ENCODE assay signal across 24 cellular contexts in genomic region chr17:3777366-3777765, GRCh38.
"Had no signal": no experiment of that assay in that cellular context is flagged by ENCODE, and none has a peak within 500 bp of the region (broad histone marks: within the 10 kb centered on the region; RNA-seq: fewer than 3 reads in every experiment).

No MANE protein-coding gene starts in this region.

- H3K27ac ChIP-seq: SJSA1, SK-N-MC had no signal

- H3K4me3 ChIP-seq: SJSA1, SK-N-MC had no signal

- ATAC-seq: HepG2 had no signal

- H3K27me3 ChIP-seq: SJSA1 had no signal

- DNase-seq: IMR-90, Kasumi-1, KG1, MV-4-11, NCI-H1048, NCI-H1105, NCI-H1417, NCI-H1436 treated with DMSO at 0.1 percent for 48 hours, NCI-H1694, NCI-H1930, NCI-H2081, NCI-H2171, NCI-H226, NCI-H446, NCI-H510A, NCI-H524 treated with DMSO at 0.1 percent for 48 hours, NCI-H69, NCI-H774, Right ventricle myocardium superior, RPMI8226, SIG-M5 had no signal

- H3K9me3 ChIP-seq: SJSA1 had no signal

- H3K36me3 ChIP-seq: SJSA1 had no signal
